In genomic region chr9:136807281-136808074, GRCh38 we compare ENCODE assay signal across 1 cellular context.
A peak's percentile ranks its signal among the peaks of the same experiment; 100 is the strongest.
TF ChIP-seq lines count a peak whose summit lies in the region.

TSS of gene RABL6 (plus strand) at chr9:136807948. CDS start at chr9:136808197, 249 bp downstream.

TF ChIP-seq in HepG2, 621 proteins besides CTCF, POLR2A, EP300 and RAD21 (continued from another document and continues in another):
- TF ChIP-seq ZNF362 (CRISPR knock-in tag; IDR thresholded peaks at IDR 0.05; ENCODE audit: borderline replicate concordance) (no peak), E2F2 (CRISPR knock-in tag; IDR thresholded peaks at IDR 0.05; ENCODE audit: borderline replicate concordance) (no peak), RFX5 (IDR thresholded peaks at IDR 0.05; ENCODE audit: low read depth, low read length) (no peak), ZBTB26 (CRISPR knock-in tag; IDR thresholded peaks at IDR 0.05; ENCODE audit: borderline replicate concordance) (no peak), SRSF9 (IDR thresholded peaks at IDR 0.05; ENCODE audit: borderline replicate concordance, insufficient read depth, low read depth, low read length, poor library complexity, severe bottlenecking) (no peak), HOXD1 (CRISPR knock-in tag; IDR thresholded peaks at IDR 0.05) (no peak), RFX3 (CRISPR knock-in tag; IDR thresholded peaks at IDR 0.05) (no peak), TCF7 (IDR thresholded peaks at IDR 0.05; ENCODE audit: low read depth) (no peak), ZNF781 (CRISPR knock-in tag; IDR thresholded peaks at IDR 0.05; ENCODE audit: borderline replicate concordance, not compliant biosample characterization) (no peak), ZNF503 (CRISPR knock-in tag; IDR thresholded peaks at IDR 0.05) (no peak), TOE1 (CRISPR knock-in tag; IDR thresholded peaks at IDR 0.05) (no peak), CHD2 (IDR thresholded peaks at IDR 0.05; ENCODE audit: low read depth, low read length) (no peak), ZNF691 (CRISPR knock-in tag; IDR thresholded peaks at IDR 0.05; ENCODE audit: borderline replicate concordance, low read depth) (0 out of 2 replicates have a peak, but pooled peaks have one; percentile 27), ZNF883 (CRISPR knock-in tag; IDR thresholded peaks at IDR 0.05; ENCODE audit: not compliant biosample characterization) (no peak), FUBP1 (CRISPR knock-in tag; IDR thresholded peaks at IDR 0.05; ENCODE audit: borderline replicate concordance) (no peak), STAT6 (CRISPR knock-in tag; IDR thresholded peaks at IDR 0.05; ENCODE audit: borderline replicate concordance) (no peak), NCOA5 (CRISPR knock-in tag; IDR thresholded peaks at IDR 0.05) (no peak), LBX2 (CRISPR knock-in tag; IDR thresholded peaks at IDR 0.05; ENCODE audit: borderline replicate concordance) (no peak), ZNF615 (CRISPR knock-in tag; IDR thresholded peaks at IDR 0.05; ENCODE audit: borderline replicate concordance) (no peak), PHF21A (CRISPR knock-in tag; IDR thresholded peaks at IDR 0.05) (no peak), RNF219 (CRISPR knock-in tag; IDR thresholded peaks at IDR 0.05) (no peak), KLF6 (CRISPR knock-in tag; IDR thresholded peaks at IDR 0.05) (peak; percentile 21; the same call in 1 of the 2 replicates), HCFC1 (IDR thresholded peaks at IDR 0.05; ENCODE audit: low read depth, low read length) (no peak), BCL3 (CRISPR knock-in tag; IDR thresholded peaks at IDR 0.05) (no peak), ZNF567 (CRISPR knock-in tag; IDR thresholded peaks at IDR 0.05; ENCODE audit: borderline replicate concordance) (no peak), ZNF549 (CRISPR knock-in tag; IDR thresholded peaks at IDR 0.05) (no peak), ZNF83 (CRISPR knock-in tag; IDR thresholded peaks at IDR 0.05; ENCODE audit: borderline replicate concordance) (no peak), SRY (CRISPR knock-in tag; IDR thresholded peaks at IDR 0.05) (0 out of 2 replicates have a peak, but pooled peaks have one; percentile 4), DPF2 (CRISPR knock-in tag; IDR thresholded peaks at IDR 0.05; ENCODE audit: borderline replicate concordance, low read depth) (no peak), MXI1 (IDR thresholded peaks at IDR 0.05; ENCODE audit: borderline replicate concordance, low read depth, low read length) (no peak; the same call in 2 of the 3 replicates), GPBP1L1 (CRISPR knock-in tag; IDR thresholded peaks at IDR 0.05) (no peak), ZNF678 (CRISPR knock-in tag; IDR thresholded peaks at IDR 0.05) (no peak), ZNF713 (CRISPR knock-in tag; IDR thresholded peaks at IDR 0.05) (no peak), ELF4 (CRISPR knock-in tag; IDR thresholded peaks at IDR 0.05; ENCODE audit: borderline replicate concordance) (peak; percentile 61; the same call in 1 of the 2 replicates), HOMEZ (CRISPR knock-in tag; IDR thresholded peaks at IDR 0.05; ENCODE audit: low read depth) (no peak)
